Comparison of ENCODE assay signal across 11 cellular contexts in the genomic region with DNA sequence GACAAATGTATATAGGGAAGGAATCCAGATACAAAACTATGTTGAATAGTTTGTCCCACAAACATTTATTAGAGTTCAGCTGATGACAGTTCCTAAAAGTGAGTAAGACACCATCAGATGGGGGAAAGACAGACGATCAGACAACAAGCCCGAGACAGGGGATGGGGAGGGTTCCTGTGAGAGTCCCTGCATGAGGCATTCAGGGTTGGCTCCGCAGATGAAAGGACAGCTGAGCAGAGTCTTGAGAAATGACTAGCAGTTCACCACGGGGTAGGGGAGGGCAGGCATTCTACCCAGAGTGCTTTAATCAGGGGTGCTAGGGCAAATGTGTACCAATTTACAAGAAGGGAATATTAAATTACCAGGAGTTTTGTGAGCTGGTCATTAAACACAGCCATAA. TPM values are rescaled to one million over a fixed set of nuclear protein-coding genes. Genes with fewer than 3 reads are reported as not detected.
A peak's percentile ranks its signal among the peaks of the same experiment; 100 is the strongest.
DNase-seq lines count a peak whose midpoint lies in the region; ATAC-seq and TF ChIP-seq lines count a peak whose summit lies in the region.
"Had no signal": no experiment of that assay in that cellular context is flagged by ENCODE, and none has a peak within 500 bp of the region (broad histone marks: within the 10 kb centered on the region; RNA-seq: fewer than 3 reads in every experiment).

No MANE protein-coding gene starts in this region.

- H3K9me3 Mint-ChIP-seq in activated T-cell treated with anti-CD3 and anti-CD28 coated beads, Interleukin-2, amount 50 U/mL, for 24 hours, result no peaks in the 10 kb centered on the region
- H3K9me3 Mint-ChIP-seq: nephron progenitor cell had no signal

- 60 to 76% methylated on average over 4 of the region's 4 CpGs for WGBS in sigmoid colon, 2 donors

- ATAC-seq in GM21786 (IDR thresholded peaks at IDR 0.05; ENCODE audit: unreplicated experiment), result no peak
- no peak for ATAC-seq in esophagus mucosa

- TF ChIP-seq CTCF in sigmoid colon (IDR thresholded peaks at IDR 0.05), result no peak

- no peak overlapping the region for H3K27ac Mint-ChIP-seq in activated T-cell treated with anti-CD3 and anti-CD28 coated beads, Interleukin-2, amount 50 U/mL, for 24 hours
- H3K27ac Mint-ChIP-seq: nephron progenitor cell had no signal

- H3K36me3 Mint-ChIP-seq in activated T-cell treated with anti-CD3 and anti-CD28 coated beads, Interleukin-2, amount 50 U/mL, for 24 hours (ENCODE audit: low read depth), result no peaks in the 10 kb centered on the region

- H3K27ac ChIP-seq in sigmoid colon, result no peak overlapping the region

- H3K4me1 ChIP-seq in sigmoid colon, result no peaks in the 10 kb centered on the region

- peak; percentile 2 for DNase-seq in T follicular helper cell (ENCODE audit: low read depth)
- peak; percentile 47 for DNase-seq in activated T-cell treated with anti-CD3 and anti-CD28 coated beads, Interleukin-2, amount 50 U/mL, for 24 hours
- DNase-seq in kidney tubule cell (ENCODE audit: low spot score), result peak; percentile 10
- peak; percentile 6 for DNase-seq in stimulated activated CD8-positive, alpha-beta memory T cell treated with anti-CD3 and anti-CD28 coated beads, Interleukin-4, amount 100 ng/mL, for 24 hours (ENCODE audit: low read depth)
- no peak for DNase-seq in DMS153 (lab: John Stamatoyannopoulos, UW)
- no peak for DNase-seq in sigmoid colon
- DNase-seq: NCI-H524, nephron progenitor cell, SHP77 treated with DMSO at 0.1 percent for 48 hours had no signal

- no peak for TF ChIP-seq POLR2A in sigmoid colon (IDR thresholded peaks at IDR 0.05)

- no peak overlapping the region for H3K4me3 ChIP-seq in sigmoid colon

- H3K4me3 Mint-ChIP-seq in activated T-cell treated with anti-CD3 and anti-CD28 coated beads, Interleukin-2, amount 50 U/mL, for 24 hours, result no peak overlapping the region
- H3K4me3 Mint-ChIP-seq: nephron progenitor cell had no signal

- intact Hi-C loops in sigmoid colon (cut with DNase I), result no loop called here

- H3K27me3 ChIP-seq in sigmoid colon, result no peaks in the 10 kb centered on the region

- no peaks in the 10 kb centered on the region for H3K9me3 ChIP-seq in sigmoid colon

- H3K36me3 ChIP-seq in sigmoid colon, result no peaks in the 10 kb centered on the region

- TF ChIP-seq EP300 in sigmoid colon (IDR thresholded peaks at IDR 0.05), result no peak

- peaks cover 34% of the 10 kb centered on the region for H3K4me1 Mint-ChIP-seq in activated T-cell treated with anti-CD3 and anti-CD28 coated beads, Interleukin-2, amount 50 U/mL, for 24 hours (ENCODE audit: low read depth)

- no peaks in the 10 kb centered on the region for H3K27me3 Mint-ChIP-seq in activated T-cell treated with anti-CD3 and anti-CD28 coated beads, Interleukin-2, amount 50 U/mL, for 24 hours

RNA-seq across cellular contexts. Expression of gene TNFSF15, which starts 28.0 kb away (rescaled TPM):
- total RNA-seq in sigmoid colon (10 to 100 TPM in 2 of 4 donors, 1 to 10 TPM in 2; 2.3 to 13.2 (median 10.1) TPM), esophagus mucosa (1.7 TPM)
- polyA plus RNA-seq in sigmoid colon, result 1 to 10 TPM in 1 of 3 donors, under 1 TPM in 2; 0.60 to 1.5 (median 0.92) TPM

Comparison
In these comparisons a context has a peak if more than half of its experiments do, and no peak if none do; other contexts are left out.
1. DNase-seq: peak in T follicular helper cell (single experiment), activated T-cell treated with anti-CD3 and anti-CD28 coated beads, Interleukin-2, amount 50 U/mL, for 24 hours (single experiment), kidney tubule cell (single experiment) and stimulated activated CD8-positive, alpha-beta memory T cell treated with anti-CD3 and anti-CD28 coated beads, Interleukin-4, amount 100 ng/mL, for 24 hours (single experiment); none in DMS153 (single experiment) and sigmoid colon (single experiment).